ENCODE assay signal across 8 cellular contexts in the genomic region with DNA sequence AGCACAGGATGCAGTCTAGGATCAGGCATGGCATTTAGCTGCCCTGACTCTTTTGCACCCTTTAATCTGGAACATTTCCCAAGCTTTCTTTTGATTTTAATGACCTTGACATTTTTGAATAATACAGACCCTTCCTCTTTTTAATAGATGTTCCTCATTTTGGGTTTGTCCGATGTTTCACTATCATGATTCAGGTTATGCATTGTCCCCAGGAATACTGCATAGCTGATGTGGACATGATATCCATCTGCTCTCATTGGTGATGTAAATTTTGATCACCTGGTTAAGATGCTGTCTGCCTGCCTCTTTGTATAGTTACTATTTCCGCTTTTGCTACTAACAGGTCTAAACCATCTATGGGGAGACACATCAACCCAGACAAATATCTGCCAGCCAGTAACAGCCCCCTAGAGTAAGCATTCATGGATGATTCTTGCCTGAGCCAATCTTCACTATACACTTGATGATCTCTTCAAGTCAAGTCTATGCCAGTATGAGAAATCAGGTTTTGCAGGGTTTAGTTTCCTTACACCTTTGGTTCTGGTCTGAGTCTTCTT. TPM values are rescaled to one million over a fixed set of nuclear protein-coding genes. Genes with fewer than 3 reads are reported as not detected.
DNase-seq lines count a peak whose midpoint lies in the region; ATAC-seq and TF ChIP-seq lines count a peak whose summit lies in the region.

No MANE protein-coding gene starts in this region.

- WGBS in ectodermal cell, 2 experiments = 90 to 97% methylated on average over 2 of the region's 2 CpGs

- in situ Hi-C loops in HAP-1 (cut with MboI; ENCODE audit: low sequenced_read_pairs) = no loop called here

- H3K9me3 ChIP-seq in Loucy (ENCODE audit: insufficient read depth, low read depth, low read length) (no peaks in the 10 kb centered on the region), ectodermal cell (ENCODE audit: control insufficient read depth, low read length) (no peaks in the 10 kb centered on the region), skeletal muscle tissue (ENCODE audit: control insufficient read depth in 3 of 3, low read length in 3 of 3) (no peaks in the 10 kb centered on the region), HAP-1 (no peaks in the 10 kb centered on the region)

- TF ChIP-seq CTCF in Loucy (conservative IDR thresholded peaks at IDR 0.05; ENCODE audit: low read length) (no peak), RWPE1 (conservative IDR thresholded peaks at IDR 0.05; ENCODE audit: low read depth) (no peak)

- peaks cover 34% of the 10 kb centered on the region for H3K4me1 ChIP-seq in Loucy (ENCODE audit: insufficient read depth, low read length, poor library complexity, severe bottlenecking)
- H3K4me1 ChIP-seq in ectodermal cell (ENCODE audit: control insufficient read depth, insufficient read depth, low read length) = peaks cover 3% of the 10 kb centered on the region
- peaks cover 24 to 27% (median 26%) of the 10 kb centered on the region in 3 donors for H3K4me1 ChIP-seq in skeletal muscle tissue (ENCODE audit: control insufficient read depth in 3 of 3, insufficient read depth in 3 of 3, low read length in 3 of 3)
- H3K4me1 ChIP-seq in HAP-1 = peaks cover 9% of the 10 kb centered on the region

- CTCF ChIA-PET in RWPE1 (lab: Yijun Ruan, JAX) = interaction anchor here (0.6 kb wide), 1 partner anchor 88 kb away, joined by 4 read pairs; no protein-coding TSS in a partner anchor

- peaks cover 4% of the 10 kb centered on the region; the same call in 1 of the 2 replicates for H3F3A ChIP-seq in Loucy (ENCODE audit: low read depth)

- H3K4me2 ChIP-seq in Loucy (ENCODE audit: low read depth, low read length, poor library complexity, severe bottlenecking) = peak overlapping the region; percentile 67

- peaks cover 29% of the 10 kb centered on the region for H4K20me1 ChIP-seq in Loucy (ENCODE audit: insufficient read depth, low read length, poor library complexity, severe bottlenecking)

- H2AFZ ChIP-seq in Loucy (ENCODE audit: low read length) = peak overlapping the region; percentile 90

- no peaks in the 10 kb centered on the region for H3K9me2 ChIP-seq in Loucy (replicated peaks; ENCODE audit: low read depth, low read length)

- H3K27ac ChIP-seq in ectodermal cell (ENCODE audit: insufficient read depth, low read depth, low read length, poor library complexity, severe bottlenecking) (no peak overlapping the region), skeletal muscle tissue (ENCODE audit: low read depth, low read length) (peak overlapping the region; percentile 86), RWPE1 (no peak overlapping the region)

- H3K9ac ChIP-seq in Loucy (ENCODE audit: low read depth, low read length, poor library complexity, severe bottlenecking) (peak overlapping the region; percentile 93), skeletal muscle tissue (ENCODE audit: low read depth in 1 of 3, low read length in 3 of 3) (no peak overlapping the region)

- H3K4me3 ChIP-seq in Loucy (ENCODE audit: low read length, poor library complexity, severe bottlenecking) (peak overlapping the region; percentile 95), ectodermal cell (ENCODE audit: insufficient read depth, low read depth, low read length) (peak overlapping the region; percentile 62), skeletal muscle tissue (ENCODE audit: low read length in 3 of 3) (no peak overlapping the region), HAP-1 (no peak overlapping the region; the same call in 1 of the 2 replicates)

- no peaks in the 10 kb centered on the region for H3K27me3 ChIP-seq in Loucy (ENCODE audit: insufficient read depth, low read length, poor library complexity, severe bottlenecking)
- no peaks in the 10 kb centered on the region for H3K27me3 ChIP-seq in ectodermal cell (ENCODE audit: control insufficient read depth, insufficient read depth, low read length, poor library complexity, severe bottlenecking)
- H3K27me3 ChIP-seq in skeletal muscle tissue (ENCODE audit: control insufficient read depth in 3 of 3, insufficient read depth in 3 of 3, low read length in 3 of 3) = no peaks in the 10 kb centered on the region
- no peaks in the 10 kb centered on the region for H3K27me3 ChIP-seq in HAP-1 (ENCODE audit: low read depth)

- POLR2A ChIA-PET in RWPE1 (lab: Yijun Ruan, JAX; ENCODE audit: low non-redundant PET) = interaction anchor here (0.5 kb wide), 1 partner anchor 100 kb away, joined by 3 read pairs; no protein-coding TSS in a partner anchor

- DNase-seq in RWPE1 (ENCODE audit: low spot score) (no peak), HAP-1 (ENCODE audit: low spot score in 2 of 2) (no peak), mucosa of gallbladder (ENCODE audit: low spot score) (no peak)

- ATAC-seq in GM18511 (IDR thresholded peaks at IDR 0.05; ENCODE audit: unreplicated experiment) = peak; percentile 39
- peak; percentile 36 for ATAC-seq in GM21723 (IDR thresholded peaks at IDR 0.05; ENCODE audit: unreplicated experiment)

- H3K36me3 ChIP-seq in Loucy (ENCODE audit: insufficient read depth, low read length) = no peaks in the 10 kb centered on the region
- H3K36me3 ChIP-seq in ectodermal cell (ENCODE audit: control insufficient read depth, insufficient read depth, low read length) = no peaks in the 10 kb centered on the region
- H3K36me3 ChIP-seq in skeletal muscle tissue (ENCODE audit: control insufficient read depth in 3 of 3, insufficient read depth in 3 of 3, low read length in 3 of 3) = no peaks in the 10 kb centered on the region
- no peaks in the 10 kb centered on the region for H3K36me3 ChIP-seq in HAP-1 (replicated peaks)

- H3K79me2 ChIP-seq in Loucy (ENCODE audit: insufficient read depth, low read length) = peaks cover 39% of the 10 kb centered on the region

RNA-seq across cellular contexts. Expression of a gene that starts 50.6 kb away (rescaled TPM):
- polyA plus RNA-seq in ectodermal cell (2013, experiment 1 of 4) = 5.4 TPM
- 5.1 TPM for polyA plus RNA-seq in ectodermal cell (2013, experiment 2 of 4)
- 2.5 TPM for polyA plus RNA-seq in ectodermal cell (2013, experiment 3 of 4)
- polyA plus RNA-seq in ectodermal cell (2013, experiment 4 of 4) = 2.6 TPM
- total RNA-seq in skeletal muscle tissue (8.4 TPM), mucosa of gallbladder (9.8 TPM)

Comparison
In these comparisons a context has a peak if more than half of its experiments do, and no peak if none do; other contexts are left out.
1. H3K4me3 ChIP-seq: peak in Loucy (single experiment) and ectodermal cell (single experiment); none in skeletal muscle tissue (0 of 3) and HAP-1 (single experiment).